1 cellular context compared by ENCODE assay signal in the genomic region with DNA sequence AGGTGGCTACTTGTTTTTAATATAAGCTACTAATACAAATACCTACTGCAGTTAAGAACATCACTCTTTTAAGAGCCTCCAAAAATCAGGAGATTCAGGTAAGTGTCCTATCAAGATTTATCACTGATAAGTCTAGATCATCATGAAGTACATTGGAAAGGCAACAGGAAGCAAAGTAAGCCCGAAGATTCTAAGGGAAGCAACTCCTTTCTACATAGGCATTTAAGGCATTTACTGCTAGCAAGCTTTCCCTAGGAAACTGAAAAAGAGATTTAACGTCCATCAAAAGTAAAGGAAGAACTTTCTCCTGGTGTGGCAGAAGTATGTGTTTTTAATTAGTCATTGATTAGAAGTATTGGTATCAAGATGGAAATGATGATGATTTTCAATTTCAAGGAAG.
TF ChIP-seq lines count a peak whose summit lies in the region.

No MANE protein-coding gene starts in this region.

TF ChIP-seq in endothelial cell of umbilical vein, 7 proteins besides CTCF, POLR2A, EP300 and RAD21 (continued from another document):
- TF ChIP-seq MYC (IDR thresholded peaks at IDR 0.05; ENCODE audit: low read depth, low read length) = no peak
